25 cellular contexts compared by ENCODE assay signal in genomic region chr20:61924858-61925554, GRCh38.
"Had no signal": no experiment of that assay in that cellular context is flagged by ENCODE, and none has a peak within 500 bp of the region (broad histone marks: within the 10 kb centered on the region; RNA-seq: fewer than 3 reads in every experiment).

No MANE protein-coding gene starts in this region.

- ATAC-seq: activated CD4-positive, alpha-beta T cell treated with anti-CD3 and anti-CD28 coated beads for 36 hours; activated T-helper 17 cell treated with anti-CD3 and anti-CD28 coated beads, Interleukin-2, amount 50 U/mL, for 72 hours; foreskin keratinocyte; mucosa of descending colon; sciatic nerve; WTC11 had no signal

- H3K9me3 ChIP-seq: mucosa of descending colon, testis had no signal

- H3K36me3 Mint-ChIP-seq: activated naive CD8-positive, alpha-beta T cell treated with anti-CD3 and anti-CD28 coated beads for 36 hours; immature natural killer cell; WTC11 had no signal

- H3K27ac Mint-ChIP-seq: activated CD4-positive, alpha-beta T cell treated with anti-CD3 and anti-CD28 coated beads for 36 hours; activated naive CD8-positive, alpha-beta T cell treated with anti-CD3 and anti-CD28 coated beads for 36 hours; activated T-cell treated with anti-CD3 and anti-CD28 coated beads, Interleukin-2, amount 50 U/mL, for 24 hours; activated T-helper 17 cell treated with anti-CD3 and anti-CD28 coated beads, Interleukin-2, amount 50 U/mL, for 72 hours; immature natural killer cell; nephron progenitor cell; T-helper 1 cell treated with Interleukin-12 subunit alpha and Interleukin-12 subunit beta and Interleukin-4 antibody, amounts not matched to agents 30 μg/mL and 1 μg/mL, for 36 hours; WTC11 had no signal

- H3K4me1 Mint-ChIP-seq: activated CD4-positive, alpha-beta T cell treated with anti-CD3 and anti-CD28 coated beads for 36 hours; activated naive CD8-positive, alpha-beta T cell treated with anti-CD3 and anti-CD28 coated beads for 36 hours; activated T-helper 17 cell treated with anti-CD3 and anti-CD28 coated beads, Interleukin-2, amount 50 U/mL, for 72 hours; immature natural killer cell; WTC11 had no signal

- H3K4me3 Mint-ChIP-seq: activated CD4-positive, alpha-beta T cell treated with anti-CD3 and anti-CD28 coated beads for 36 hours; activated naive CD8-positive, alpha-beta T cell treated with anti-CD3 and anti-CD28 coated beads for 36 hours; activated T-cell treated with anti-CD3 and anti-CD28 coated beads, Interleukin-2, amount 50 U/mL, for 24 hours; activated T-helper 17 cell treated with anti-CD3 and anti-CD28 coated beads, Interleukin-2, amount 50 U/mL, for 72 hours; immature natural killer cell; nephron progenitor cell; T-helper 1 cell treated with Interleukin-12 subunit alpha and Interleukin-12 subunit beta and Interleukin-4 antibody, amounts not matched to agents 30 μg/mL and 1 μg/mL, for 36 hours; WTC11 had no signal

- DNase-seq: activated CD4-positive, alpha-beta T cell treated with anti-CD3 and anti-CD28 coated beads for 36 hours; activated CD4-positive, alpha-beta T cell treated with anti-CD3 and anti-CD28 coated beads, Interleukin-2, amount 50 U/mL, for 4 hours; activated CD8-positive, alpha-beta memory T cell treated with anti-CD3 and anti-CD28 coated beads for 24 hours; activated CD8-positive, alpha-beta memory T cell treated with anti-CD3 and anti-CD28 coated beads, Interleukin-2, amount 50 U/mL, for 4 hours; activated naive CD8-positive, alpha-beta T cell treated with anti-CD3 and anti-CD28 coated beads for 36 hours; activated T-cell treated with anti-CD3 and anti-CD28 coated beads, Interleukin-2, amount 50 U/mL, for 24 hours; caudate nucleus; dermis blood vessel endothelial cell; effector memory CD4-positive, alpha-beta T cell; foreskin keratinocyte; immature natural killer cell; kidney glomerular epithelial cell; mesenchymal stem cell; nephron progenitor cell; nucleus accumbens; stimulated activated CD4-positive, alpha-beta T cell treated with anti-CD3 and anti-CD28 coated beads, Interleukin-4, amount 100 ng/mL, for 1 hour; stimulated activated naive CD4-positive, alpha-beta T cell; T1000; testis; trophoblast cell had no signal

- H3K27me3 Mint-ChIP-seq: activated CD4-positive, alpha-beta T cell treated with anti-CD3 and anti-CD28 coated beads for 36 hours; activated naive CD8-positive, alpha-beta T cell treated with anti-CD3 and anti-CD28 coated beads for 36 hours; activated T-cell treated with anti-CD3 and anti-CD28 coated beads, Interleukin-2, amount 50 U/mL, for 24 hours; activated T-helper 17 cell treated with anti-CD3 and anti-CD28 coated beads, Interleukin-2, amount 50 U/mL, for 72 hours had no signal

- H3K4me1 ChIP-seq: foreskin keratinocyte had no signal

- H3K9me3 Mint-ChIP-seq: activated naive CD8-positive, alpha-beta T cell treated with anti-CD3 and anti-CD28 coated beads for 36 hours; activated T-cell treated with anti-CD3 and anti-CD28 coated beads, Interleukin-2, amount 50 U/mL, for 24 hours; activated T-helper 17 cell treated with anti-CD3 and anti-CD28 coated beads, Interleukin-2, amount 50 U/mL, for 72 hours; immature natural killer cell; nephron progenitor cell; T-helper 1 cell treated with Interleukin-12 subunit alpha and Interleukin-12 subunit beta and Interleukin-4 antibody, amounts not matched to agents 30 μg/mL and 1 μg/mL, for 36 hours had no signal

- H3K27me3 ChIP-seq: foreskin keratinocyte, testis had no signal

- H3K4me3 ChIP-seq: mucosa of descending colon, testis had no signal
